15 cellular contexts compared by ENCODE assay signal in the genomic region with DNA sequence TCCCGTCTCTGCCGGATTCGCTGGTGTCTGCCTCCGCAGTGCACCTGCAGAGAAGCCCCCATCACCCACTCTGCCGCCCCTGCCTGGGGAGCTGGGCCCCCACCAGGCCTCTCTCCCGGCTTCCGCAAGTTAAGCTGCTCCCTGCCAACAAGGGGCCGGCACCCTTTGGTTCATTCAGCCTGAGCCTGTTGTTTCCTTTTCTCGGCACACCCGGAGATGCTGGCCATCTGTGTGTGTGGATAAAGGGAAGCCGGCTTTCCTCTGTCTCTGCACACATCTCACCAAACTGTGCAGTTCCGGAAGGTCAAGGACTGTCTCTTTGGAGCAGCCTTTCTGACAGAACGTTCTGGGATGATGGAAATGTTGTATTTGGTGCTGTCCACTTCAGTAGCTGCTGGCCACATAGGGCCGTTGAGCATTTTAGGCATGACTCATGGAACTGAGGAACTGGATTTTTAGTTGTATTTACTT. TPM values are rescaled to one million over a fixed set of nuclear protein-coding genes. Genes with fewer than 3 reads are reported as not detected.
DNase-seq lines count a peak whose midpoint lies in the region; TF ChIP-seq lines count a peak whose summit lies in the region.
"Had no signal": no experiment of that assay in that cellular context is flagged by ENCODE, and none has a peak within 500 bp of the region (broad histone marks: within the 10 kb centered on the region; RNA-seq: fewer than 3 reads in every experiment).

No MANE protein-coding gene starts in this region.

- peaks cover 51% of the 10 kb centered on the region for H3K36me3 ChIP-seq in DOHH2 (ENCODE audit: control insufficient read depth, low read length)
- no peaks in the 10 kb centered on the region for H3K36me3 ChIP-seq in osteoblast (ENCODE audit: insufficient read depth, low read length)
- peaks cover 0 to 12% (median 1%) of the 10 kb centered on the region in 4 donors for H3K36me3 ChIP-seq in esophagus muscularis mucosa

- CTCF ChIA-PET in RWPE1 (lab: Yijun Ruan, JAX), result no interaction called here

- intact Hi-C loops in dendritic cell treated with granulocyte-macrophage colony-stimulating factor and Interleukin-4, amounts not matched to agents 40 ng/mL and 50 ng/mL, for 4 days (cut with micrococcal nuclease), result no loop called here
- intact Hi-C loops in esophagus muscularis mucosa (cut with DNase I), result no loop called here

- TF ChIP-seq EP300 in esophagus muscularis mucosa (IDR thresholded peaks at IDR 0.05), result no peak

- peak overlapping the region; percentile 97 for H3K4me2 ChIP-seq in DOHH2 (ENCODE audit: low read length)
- H3K4me2 ChIP-seq in osteoblast (ENCODE audit: insufficient read depth, low read length), result peak overlapping the region; percentile 23

- 77% methylated on average over 10 of the region's 14 CpGs for WGBS in esophagus muscularis mucosa

- H3K27ac Mint-ChIP-seq in dendritic cell treated with granulocyte-macrophage colony-stimulating factor and Interleukin-4, amounts not matched to agents 40 ng/mL and 50 ng/mL, for 4 days, result peak overlapping the region; percentile 59

- peak overlapping the region; percentile 80 for H3K4me3 ChIP-seq in DOHH2 (ENCODE audit: low read length)
- no peak overlapping the region for H3K4me3 ChIP-seq in osteoblast (ENCODE audit: insufficient read depth, low read length)
- no peak overlapping the region for H3K4me3 ChIP-seq in esophagus muscularis mucosa
- H3K4me3 ChIP-seq: K562, SJCRH30 had no signal

- H4K20me1 ChIP-seq in DOHH2 (ENCODE audit: control insufficient read depth, insufficient read depth, low read depth, low read length) (peaks cover 8% of the 10 kb centered on the region; the same call in 1 of the 2 replicates), osteoblast (ENCODE audit: insufficient read depth, low read length) (peaks cover 78% of the 10 kb centered on the region)

- DNase-seq in RWPE1 (ENCODE audit: low spot score) (no peak), osteoblast (ENCODE audit: insufficient read length, low spot score, missing footprints) (peak; percentile 96), NCI-H1092 treated with DMSO at 0.1 percent for 48 hours (lab: John Stamatoyannopoulos, UW) (no peak), NCI-H1436 treated with DMSO at 0.1 percent for 48 hours (lab: John Stamatoyannopoulos, UW) (no peak), esophagus muscularis mucosa (ENCODE audit: extremely low spot score) (no peak), inferior parietal cortex (ENCODE audit: extremely low spot score) (no peak)
- DNase-seq: activated T-cell treated with anti-CD3 and anti-CD28 coated beads for 4 hours; GDM1; NCI-H187 treated with DMSO at 0.1 percent for 48 hours; SJCRH30; stimulated activated CD4-positive, alpha-beta T cell treated with anti-CD3 and anti-CD28 coated beads, Interleukin-4, amount 100 ng/mL, for 24 hours; stimulated activated naive CD8-positive, alpha-beta T cell treated with anti-CD3 and anti-CD28 coated beads, Interleukin-15, amount 100 ng/mL, for 72 hours had no signal

- peak overlapping the region; percentile 53 for H3K4me3 Mint-ChIP-seq in dendritic cell treated with granulocyte-macrophage colony-stimulating factor and Interleukin-4, amounts not matched to agents 40 ng/mL and 50 ng/mL, for 4 days

- peaks cover 40% of the 10 kb centered on the region for H3F3A ChIP-seq in DOHH2 (ENCODE audit: control insufficient read depth, insufficient read depth)

- H3K27me3 ChIP-seq in DOHH2 (ENCODE audit: control insufficient read depth, low read length), result no peaks in the 10 kb centered on the region
- H3K27me3 ChIP-seq in osteoblast (ENCODE audit: insufficient read depth, low read length), result no peaks in the 10 kb centered on the region
- no peaks in the 10 kb centered on the region for H3K27me3 ChIP-seq in esophagus muscularis mucosa
- H3K27me3 ChIP-seq: SJCRH30 had no signal

- H3K4me1 ChIP-seq in DOHH2 (ENCODE audit: control insufficient read depth, low read length), result peaks cover 96% of the 10 kb centered on the region
- peaks cover 26% of the 10 kb centered on the region for H3K4me1 ChIP-seq in osteoblast (ENCODE audit: insufficient read depth, low read length)
- H3K4me1 ChIP-seq in esophagus muscularis mucosa, result peaks cover 29 to 66% (median 45%) of the 10 kb centered on the region in 4 donors
- H3K4me1 ChIP-seq: SJCRH30 had no signal

- H3K9me3 ChIP-seq in DOHH2 (ENCODE audit: control insufficient read depth, insufficient read depth, low read length), result no peaks in the 10 kb centered on the region
- H3K9me3 ChIP-seq in osteoblast (ENCODE audit: low read depth, low read length), result no peaks in the 10 kb centered on the region
- H3K9me3 ChIP-seq in esophagus muscularis mucosa, result no peaks in the 10 kb centered on the region
- H3K9me3 ChIP-seq: SJCRH30 had no signal

- POLR2A ChIA-PET in RWPE1 (lab: Yijun Ruan, JAX; ENCODE audit: low non-redundant PET), result no interaction called here

- TF ChIP-seq POLR2A in esophagus muscularis mucosa (IDR thresholded peaks at IDR 0.05; ENCODE audit: low read depth), result no peak

- peak overlapping the region; percentile 99 for H3K27ac ChIP-seq in DOHH2 (ENCODE audit: low read depth, low read length)
- peak overlapping the region; percentile 9; the same call in 1 of the 2 replicates for H3K27ac ChIP-seq in RWPE1
- H3K27ac ChIP-seq in osteoblast (ENCODE audit: low read depth, low read length), result peak overlapping the region; percentile 13
- H3K27ac ChIP-seq in esophagus muscularis mucosa (replicated peaks in 1 of 4), result peak overlapping the region in 1 of 4 donors; percentile 7
- H3K27ac ChIP-seq: SJCRH30 had no signal

- H3K27me3 Mint-ChIP-seq in dendritic cell treated with granulocyte-macrophage colony-stimulating factor and Interleukin-4, amounts not matched to agents 40 ng/mL and 50 ng/mL, for 4 days, result no peaks in the 10 kb centered on the region
- H3K27me3 Mint-ChIP-seq: stimulated activated naive CD8-positive, alpha-beta T cell treated with anti-CD3 and anti-CD28 coated beads, Interleukin-15, amount 100 ng/mL, for 72 hours had no signal

- peaks cover 59% of the 10 kb centered on the region for H3K36me3 Mint-ChIP-seq in dendritic cell treated with granulocyte-macrophage colony-stimulating factor and Interleukin-4, amounts not matched to agents 40 ng/mL and 50 ng/mL, for 4 days (ENCODE audit: low read depth)

- H3K79me2 ChIP-seq in DOHH2 (ENCODE audit: control insufficient read depth, low read length) (peaks cover 91% of the 10 kb centered on the region), osteoblast (ENCODE audit: insufficient read depth, low read length) (peaks cover 97% of the 10 kb centered on the region)

- no peak overlapping the region for H2AFZ ChIP-seq in osteoblast (ENCODE audit: low read length)

- TF ChIP-seq CTCF in DOHH2 (IDR thresholded peaks at IDR 0.05; ENCODE audit: low read depth, low read length, poor library complexity, severe bottlenecking) (no peak), RWPE1 (conservative IDR thresholded peaks at IDR 0.05; ENCODE audit: low read depth) (no peak), osteoblast (IDR thresholded peaks at IDR 0.05; ENCODE audit: extremely low read depth, low read depth, low read length) (no peak), esophagus muscularis mucosa (IDR thresholded peaks at IDR 0.05) (no peak)

- H3K4me1 Mint-ChIP-seq in dendritic cell treated with granulocyte-macrophage colony-stimulating factor and Interleukin-4, amounts not matched to agents 40 ng/mL and 50 ng/mL, for 4 days (ENCODE audit: low read depth), result peaks cover 40% of the 10 kb centered on the region

- no peaks in the 10 kb centered on the region for H3K9me3 Mint-ChIP-seq in dendritic cell treated with granulocyte-macrophage colony-stimulating factor and Interleukin-4, amounts not matched to agents 40 ng/mL and 50 ng/mL, for 4 days
- H3K9me3 Mint-ChIP-seq: stimulated activated naive CD8-positive, alpha-beta T cell treated with anti-CD3 and anti-CD28 coated beads, Interleukin-15, amount 100 ng/mL, for 72 hours had no signal

- no peaks in the 10 kb centered on the region for H3K9me2 ChIP-seq in DOHH2 (replicated peaks; ENCODE audit: control insufficient read depth, low read length)

RNA-seq across cellular contexts. Expression of gene MAPK8IP3, which starts 6.8 kb away (rescaled TPM):
- 64.1 and 71.0 TPM in 2 replicates for total RNA-seq in osteoblast
- total RNA-seq in esophagus muscularis mucosa, result 10 to 100 TPM; 21.5 to 36.2 (median 28.5) TPM

RNA-seq across cellular contexts. Expression of gene JPT2, which starts 34.7 kb away (rescaled TPM):
- total RNA-seq in osteoblast (22.8 and 26.2 TPM in 2 replicates), esophagus muscularis mucosa (10 to 100 TPM; 20.8 to 57.5 (median 38.2) TPM)

RNA-seq across cellular contexts. Expression of gene NME3, which starts 58.5 kb away (rescaled TPM):
- total RNA-seq in osteoblast, result 49.2 and 55.4 TPM in 2 replicates
- 100 to 1,000 TPM in 1 of 4 donors, 10 to 100 TPM in 3; 64.8 to 101 (median 83.7) TPM for total RNA-seq in esophagus muscularis mucosa

RNA-seq across cellular contexts. Expression of gene EME2, which starts 59.8 kb away (rescaled TPM):
- total RNA-seq in osteoblast, result 10.0 and 16.3 TPM in 2 replicates
- 10 to 100 TPM in 1 of 4 donors, 1 to 10 TPM in 3; 5.5 to 10.4 (median 6.5) TPM for total RNA-seq in esophagus muscularis mucosa
